In genomic region chr6:52384145-52384766, GRCh38 we compare ENCODE assay signal across 16 cellular contexts. TPM values are rescaled to one million over a fixed set of nuclear protein-coding genes. Genes with fewer than 3 reads are reported as not detected.
DNase-seq lines count a peak whose midpoint lies in the region; ATAC-seq and TF ChIP-seq lines count a peak whose summit lies in the region.
"Had no signal": no experiment of that assay in that cellular context is flagged by ENCODE, and none has a peak within 500 bp of the region (broad histone marks: within the 10 kb centered on the region; RNA-seq: fewer than 3 reads in every experiment).

No MANE protein-coding gene starts in this region.

- 0 out of 2 replicates have a peak overlapping the region, but pooled peaks have one; percentile 9 for H3K4me2 ChIP-seq in PC-9

- H3K27me3 Mint-ChIP-seq in activated naive CD4-positive, alpha-beta T cell treated with anti-CD3 and anti-CD28 coated beads, Interleukin-2, amount 50 U/mL, for 24 hours = no peaks in the 10 kb centered on the region
- H3K27me3 Mint-ChIP-seq in activated naive CD4-positive, alpha-beta T cell treated with anti-CD3 and anti-CD28 coated beads for 36 hours (ENCODE audit: low read depth) = no peaks in the 10 kb centered on the region
- no peaks in the 10 kb centered on the region for H3K27me3 Mint-ChIP-seq in activated CD4-positive, alpha-beta T cell treated with anti-CD3 and anti-CD28 coated beads, Interleukin-2, amount 10 ng/mL, durations not matched to agents 24 days and 14 days

- DNase-seq in activated naive CD4-positive, alpha-beta T cell treated with anti-CD3 and anti-CD28 coated beads for 36 hours = no peak
- DNase-seq in PC-9 (peak in 1 of 2 experiments; percentile 50), epithelial cell of esophagus (ENCODE audit: low read depth) (peak; percentile 19), transverse colon (peak; percentile 43), GM19240 (ENCODE audit: insufficient read length, low spot score) (no peak)
- no peak for DNase-seq in stimulated activated naive CD8-positive, alpha-beta T cell treated with anti-CD3 and anti-CD28 coated beads, Interleukin-15, Interleukin-2, amounts not matched to agents 100 U/mL and 50 U/mL, for 24 hours
- no peak for DNase-seq in activated CD4-positive, alpha-beta T cell treated with anti-CD3 and anti-CD28 coated beads, Interleukin-2, amount 10 ng/mL, durations not matched to agents 24 days and 14 days
- DNase-seq: 8988T, GM23248, NCI-H1436, NCI-H2081, NCI-H510A treated with DMSO at 0.1 percent for 48 hours, NCI-H82, PC-3 had no signal

- H3K9me2 ChIP-seq in PC-9 (ENCODE audit: insufficient read depth) = no peaks in the 10 kb centered on the region

- no peaks in the 10 kb centered on the region for H3K79me2 ChIP-seq in PC-9 (ENCODE audit: low read depth)

- H3K36me3 Mint-ChIP-seq in activated naive CD4-positive, alpha-beta T cell treated with anti-CD3 and anti-CD28 coated beads, Interleukin-2, amount 50 U/mL, for 24 hours = peaks cover 23% of the 10 kb centered on the region
- peaks cover 11% of the 10 kb centered on the region for H3K36me3 Mint-ChIP-seq in activated naive CD4-positive, alpha-beta T cell treated with anti-CD3 and anti-CD28 coated beads for 36 hours (ENCODE audit: low read depth)
- H3K36me3 Mint-ChIP-seq in activated CD4-positive, alpha-beta T cell treated with anti-CD3 and anti-CD28 coated beads, Interleukin-2, amount 10 ng/mL, durations not matched to agents 24 days and 14 days (ENCODE audit: low read depth) = peaks cover 24% of the 10 kb centered on the region

- no peak for ATAC-seq in stimulated activated naive CD8-positive, alpha-beta T cell treated with anti-CD3 and anti-CD28 coated beads, Interleukin-15, Interleukin-2, amounts not matched to agents 100 U/mL and 50 U/mL, for 24 hours
- ATAC-seq: HCT116, PC-3 had no signal

- no peaks in the 10 kb centered on the region for H3K27me3 ChIP-seq in PC-9 (ENCODE audit: insufficient read depth, low read depth)
- H3K27me3 ChIP-seq in transverse colon = no peaks in the 10 kb centered on the region

- POLR2A ChIA-PET in PC-9 (lab: Charles Lee; ENCODE audit: unreplicated experiment) = no interaction called here

- H3K27ac ChIP-seq in PC-9 (peak overlapping the region; percentile 14; the same call in 1 of the 2 replicates), transverse colon (no peak overlapping the region)
- H3K27ac ChIP-seq: GM23248 had no signal

- H3K27ac Mint-ChIP-seq in activated naive CD4-positive, alpha-beta T cell treated with anti-CD3 and anti-CD28 coated beads, Interleukin-2, amount 50 U/mL, for 24 hours = peak overlapping the region; percentile 60
- H3K27ac Mint-ChIP-seq in activated naive CD4-positive, alpha-beta T cell treated with anti-CD3 and anti-CD28 coated beads for 36 hours = no peak overlapping the region
- no peak overlapping the region for H3K27ac Mint-ChIP-seq in activated CD4-positive, alpha-beta T cell treated with anti-CD3 and anti-CD28 coated beads, Interleukin-2, amount 10 ng/mL, durations not matched to agents 24 days and 14 days

- TF ChIP-seq CTCF in PC-9 (conservative IDR thresholded peaks at IDR 0.05) (no peak), epithelial cell of esophagus (IDR thresholded peaks at IDR 0.05; ENCODE audit: insufficient read depth, low read depth, low read length, missing control alignments) (no peak), transverse colon (IDR thresholded peaks at IDR 0.05) (no peak)

- CTCF ChIA-PET in activated naive CD4-positive, alpha-beta T cell treated with anti-CD3 and anti-CD28 coated beads for 36 hours (lab: Charles Lee) = interaction anchor here (0.6 to 1.5 kb wide), 4 partner anchors 16 to 99 kb away, joined by 3 to 4 read pairs (median 4); no protein-coding TSS in a partner anchor
- CTCF ChIA-PET in PC-9 (lab: Charles Lee) = no interaction called here

- no peak overlapping the region for H2AFZ ChIP-seq in PC-9
- H2AFZ ChIP-seq: GM23248 had no signal

- H4K20me1 ChIP-seq in PC-9 (ENCODE audit: insufficient read depth) = no peaks in the 10 kb centered on the region

- H3K4me3 Mint-ChIP-seq in activated naive CD4-positive, alpha-beta T cell treated with anti-CD3 and anti-CD28 coated beads, Interleukin-2, amount 50 U/mL, for 24 hours = no peak overlapping the region
- no peak overlapping the region for H3K4me3 Mint-ChIP-seq in activated naive CD4-positive, alpha-beta T cell treated with anti-CD3 and anti-CD28 coated beads for 36 hours
- H3K4me3 Mint-ChIP-seq in activated CD4-positive, alpha-beta T cell treated with anti-CD3 and anti-CD28 coated beads, Interleukin-2, amount 10 ng/mL, durations not matched to agents 24 days and 14 days = no peak overlapping the region

- TF ChIP-seq POLR2A in transverse colon (IDR thresholded peaks at IDR 0.05) = no peak

- H3K36me3 ChIP-seq in PC-9 (ENCODE audit: low read depth) (no peaks in the 10 kb centered on the region), transverse colon (no peaks in the 10 kb centered on the region)

- H3K9me3 Mint-ChIP-seq in activated naive CD4-positive, alpha-beta T cell treated with anti-CD3 and anti-CD28 coated beads, Interleukin-2, amount 50 U/mL, for 24 hours = peaks cover 7% of the 10 kb centered on the region
- peaks cover 3% of the 10 kb centered on the region for H3K9me3 Mint-ChIP-seq in activated naive CD4-positive, alpha-beta T cell treated with anti-CD3 and anti-CD28 coated beads for 36 hours
- peaks cover 10% of the 10 kb centered on the region for H3K9me3 Mint-ChIP-seq in activated CD4-positive, alpha-beta T cell treated with anti-CD3 and anti-CD28 coated beads, Interleukin-2, amount 10 ng/mL, durations not matched to agents 24 days and 14 days

- H3K4me3 ChIP-seq in PC-9 (no peak overlapping the region), epithelial cell of esophagus (ENCODE audit: low read length) (no peak overlapping the region), transverse colon (no peak overlapping the region)
- H3K4me3 ChIP-seq: GM23248 had no signal

- TF ChIP-seq EP300 in transverse colon (IDR thresholded peaks at IDR 0.05; ENCODE audit: low read depth) = no peak

- H3K4me1 Mint-ChIP-seq in activated naive CD4-positive, alpha-beta T cell treated with anti-CD3 and anti-CD28 coated beads, Interleukin-2, amount 50 U/mL, for 24 hours = peaks cover 74% of the 10 kb centered on the region
- peaks cover 65% of the 10 kb centered on the region for H3K4me1 Mint-ChIP-seq in activated naive CD4-positive, alpha-beta T cell treated with anti-CD3 and anti-CD28 coated beads for 36 hours (ENCODE audit: low read depth)
- peaks cover 27% of the 10 kb centered on the region for H3K4me1 Mint-ChIP-seq in activated CD4-positive, alpha-beta T cell treated with anti-CD3 and anti-CD28 coated beads, Interleukin-2, amount 10 ng/mL, durations not matched to agents 24 days and 14 days

- peaks cover 11% of the 10 kb centered on the region for H3K4me1 ChIP-seq in PC-9 (replicated peaks; ENCODE audit: insufficient read depth)
- peaks cover 8 to 43% (median 15%) of the 10 kb centered on the region in 4 donors for H3K4me1 ChIP-seq in transverse colon

- in situ Hi-C loops in transverse colon (cut with MboI; ENCODE audit: low pct_ligation_motif_present in 1 of 4, low pct_unique_long_range_greater_than_20kb in 1 of 4, low sequenced_read_pairs in 3 of 4) = no loop called here

- BruUV-seq in PC-9 (replicated peaks; lab: Mats Ljungman, UMichigan) = no TSS peak

- 0 out of 2 replicates have a peak, but pooled peaks cover 6% of the 10 kb centered on the region for H3F3A ChIP-seq in PC-9 (ENCODE audit: insufficient read depth, low read depth)

- whole genome bisulfite sequencing in transverse colon (ENCODE audit: low coverage in 1 of 2), 2 donors = 85 to 100% methylated on average over 2 of the region's 2 CpGs

- intact Hi-C loops in activated naive CD4-positive, alpha-beta T cell treated with anti-CD3 and anti-CD28 coated beads for 36 hours (cut with micrococcal nuclease) = loop anchor here (2.0 kb wide), 1 partner anchor 47 kb away; no protein-coding TSS in a partner anchor
- intact Hi-C loops in PC-9 (cut with micrococcal nuclease; ENCODE audit: unreplicated experiment) = no loop called here
- intact Hi-C loops in transverse colon (cut with DNase I; ENCODE audit: low total_unique reads) = no loop called here
- intact Hi-C loops in activated CD4-positive, alpha-beta T cell treated with anti-CD3 and anti-CD28 coated beads, Interleukin-2, amount 10 ng/mL, durations not matched to agents 24 days and 14 days (cut with micrococcal nuclease) = no loop called here

- H3K9me3 ChIP-seq in PC-9 (ENCODE audit: insufficient read depth, low read depth) = no peaks in the 10 kb centered on the region
- no peaks in the 10 kb centered on the region for H3K9me3 ChIP-seq in transverse colon

RNA-seq across cellular contexts. Expression of gene PAQR8, which starts 22.3 kb away (rescaled TPM):
- 1 to 10 TPM; 6.8 to 9.2 TPM for total RNA-seq in activated naive CD4-positive, alpha-beta T cell treated with anti-CD3 and anti-CD28 coated beads for 36 hours
- 3.7 and 4.1 TPM in 2 replicates for total RNA-seq in PC-9 (2021)
- total RNA-seq in transverse colon = 100 to 1,000 TPM in 3 of 4 donors, 10 to 100 TPM in 1; 27.1 to 250 (median 159) TPM
- 4.5 and 4.8 TPM in 2 replicates for total RNA-seq in activated CD4-positive, alpha-beta T cell treated with anti-CD3 and anti-CD28 coated beads, Interleukin-2, amount 10 ng/mL, durations not matched to agents 24 days and 14 days

RNA-seq across cellular contexts. Expression of gene EFHC1, which starts 35.9 kb away (rescaled TPM):
- 1 to 10 TPM; 1.2 to 3.1 TPM for total RNA-seq in activated naive CD4-positive, alpha-beta T cell treated with anti-CD3 and anti-CD28 coated beads for 36 hours
- 35.8 and 45.0 TPM in 2 replicates for total RNA-seq in PC-9 (2021)
- 10 to 100 TPM; 17.1 to 28.4 (median 19.5) TPM for total RNA-seq in transverse colon
- total RNA-seq in activated CD4-positive, alpha-beta T cell treated with anti-CD3 and anti-CD28 coated beads, Interleukin-2, amount 10 ng/mL, durations not matched to agents 24 days and 14 days = 1.5 and 1.7 TPM in 2 replicates

Comparison
In these comparisons a context has a peak if more than half of its experiments do, and no peak if none do; other contexts are left out.
1. DNase-seq: peak in epithelial cell of esophagus (single experiment) and transverse colon (single experiment); none in activated naive CD4-positive, alpha-beta T cell treated with anti-CD3 and anti-CD28 coated beads for 36 hours (single experiment), GM19240 (single experiment), stimulated activated naive CD8-positive, alpha-beta T cell treated with anti-CD3 and anti-CD28 coated beads, Interleukin-15, Interleukin-2, amounts not matched to agents 100 U/mL and 50 U/mL, for 24 hours (single experiment) and activated CD4-positive, alpha-beta T cell treated with anti-CD3 and anti-CD28 coated beads, Interleukin-2, amount 10 ng/mL, durations not matched to agents 24 days and 14 days (single experiment).